8 cellular contexts compared by ENCODE assay signal in genomic region chr4:52658671-52659015, GRCh38. TPM values are rescaled to one million over a fixed set of nuclear protein-coding genes. Genes with fewer than 3 reads are reported as not detected.
DNase-seq lines count a peak whose midpoint lies in the region; ATAC-seq and TF ChIP-seq lines count a peak whose summit lies in the region.

No MANE protein-coding gene starts in this region.

- H3K4me2 ChIP-seq in mesenchymal stem cell (ENCODE audit: low read length, poor library complexity, severe bottlenecking), result peak overlapping the region; percentile 67

- ATAC-seq in Right ventricle myocardium superior (ENCODE audit: poor library complexity), result no peak
- no peak for ATAC-seq in aorta (ENCODE audit: low FRiP score)

- H2BK5ac ChIP-seq in mesenchymal stem cell (ENCODE audit: low read depth, low read length, poor library complexity, severe bottlenecking), result no peak overlapping the region

- H2AK5ac ChIP-seq in mesenchymal stem cell (ENCODE audit: low read length, severe bottlenecking), result no peak overlapping the region

- 0% methylated on average over 33 of the region's 37 CpGs for WGBS in mesenchymal stem cell
- WGBS in aorta, 2 donors, result 0 to 1% methylated on average over 11 to 37 of the region's 37 CpGs

- H3K4me3 Mint-ChIP-seq in IgD-negative memory B cell, result peak overlapping the region; percentile 71 to 95 (median 92)

- no peak for DNase-seq in cardiac muscle cell (ENCODE audit: low read depth in 1 of 2, low spot score in 1 of 2)
- DNase-seq in Right ventricle myocardium superior, result no peak
- peak; percentile 24 for DNase-seq in cerebellar cortex (ENCODE audit: low spot score)
- DNase-seq in mesenchymal stem cell, result no peak
- no peak for DNase-seq in aorta
- no peak for DNase-seq in NCI-H2029 treated with DMSO at 0.1 percent for 48 hours (lab: John Stamatoyannopoulos, UW)
- DNase-seq in stimulated activated CD4-positive, alpha-beta T cell treated with anti-CD3 and anti-CD28 coated beads, Interleukin-4, amount 100 ng/mL, for 4 hours, result no peak

- no peaks in the 10 kb centered on the region for H3K27me3 Mint-ChIP-seq in IgD-negative memory B cell

- peak overlapping the region; percentile 87 for H3K9ac ChIP-seq in mesenchymal stem cell (ENCODE audit: low read length)

- TF ChIP-seq CTCF in cardiac muscle cell (IDR thresholded peaks at IDR 0.05; ENCODE audit: low read depth, low read length), result no peak

- H3K4me1 ChIP-seq in cardiac muscle cell (ENCODE audit: low read depth) (peaks cover 13% of the 10 kb centered on the region), mesenchymal stem cell (ENCODE audit: control insufficient read depth, insufficient read depth, low read depth, low read length) (peaks cover 8% of the 10 kb centered on the region), aorta (ENCODE audit: control insufficient read depth in 1 of 2, insufficient read depth in 2 of 2, low read length in 2 of 2) (peaks cover 0 to 1% of the 10 kb centered on the region in 2 donors)

- H3K27me3 ChIP-seq in cardiac muscle cell (no peaks in the 10 kb centered on the region), mesenchymal stem cell (ENCODE audit: control insufficient read depth in 1 of 2, insufficient read depth in 1 of 2, low read length in 2 of 2) (no peaks in the 10 kb centered on the region), aorta (ENCODE audit: control insufficient read depth in 1 of 2, insufficient read depth in 2 of 2, low read length in 1 of 2) (no peaks in the 10 kb centered on the region)

- H3K36me3 ChIP-seq in cardiac muscle cell, result no peaks in the 10 kb centered on the region
- H3K36me3 ChIP-seq in mesenchymal stem cell (ENCODE audit: control insufficient read depth in 1 of 2, insufficient read depth in 2 of 2, low read depth in 1 of 2, low read length in 2 of 2), result peaks cover 0 to 14% of the 10 kb centered on the region in 2 experiments
- H3K36me3 ChIP-seq in aorta (ENCODE audit: control insufficient read depth in 1 of 2, insufficient read depth in 2 of 2, low read length in 1 of 2), result no peaks in the 10 kb centered on the region

- peaks cover 11 to 24% (median 18%) of the 10 kb centered on the region in 3 donors for H3K4me1 Mint-ChIP-seq in IgD-negative memory B cell

- H3K27ac Mint-ChIP-seq in IgD-negative memory B cell, result peak overlapping the region in 2 of 3 donors; percentile 39 to 80

- peak overlapping the region in 1 of 2 experiments; percentile 37 for H3K23ac ChIP-seq in mesenchymal stem cell (ENCODE audit: low read length in 2 of 2)

- H3K27ac ChIP-seq in cardiac muscle cell (peak overlapping the region; percentile 97), mesenchymal stem cell (ENCODE audit: low read length, poor library complexity, severe bottlenecking) (no peak overlapping the region), aorta (ENCODE audit: low read depth in 1 of 2, low read length in 2 of 2) (peak overlapping the region; percentile 15 to 79)

- H3K4me3 ChIP-seq in cardiac muscle cell (peak overlapping the region; percentile 96), mesenchymal stem cell (ENCODE audit: insufficient read depth in 1 of 2, low read depth in 1 of 2, low read length in 2 of 2) (peak overlapping the region; percentile 73 to 78), aorta (ENCODE audit: low read length in 2 of 2) (peak overlapping the region; percentile 92 to 94)

- H4K91ac ChIP-seq in mesenchymal stem cell (ENCODE audit: low read length), result peak overlapping the region; percentile 90

- H2BK120ac ChIP-seq in mesenchymal stem cell (ENCODE audit: low read depth, low read length), result peak overlapping the region; percentile 98

- H2AFZ ChIP-seq in mesenchymal stem cell (ENCODE audit: low read depth, low read length), result no peak overlapping the region

- peak overlapping the region; percentile 46 to 65 for H3K4ac ChIP-seq in mesenchymal stem cell (ENCODE audit: low read depth in 1 of 2, low read length in 2 of 2)

- H3K9me3 Mint-ChIP-seq in IgD-negative memory B cell, result no peaks in the 10 kb centered on the region

- H3K9me3 ChIP-seq in cardiac muscle cell (ENCODE audit: low read depth), result no peaks in the 10 kb centered on the region
- H3K9me3 ChIP-seq in mesenchymal stem cell (ENCODE audit: control insufficient read depth, low read length), result no peaks in the 10 kb centered on the region
- no peaks in the 10 kb centered on the region for H3K9me3 ChIP-seq in aorta (ENCODE audit: control insufficient read depth, low read length)

- peaks cover 9% of the 10 kb centered on the region for H3K79me1 ChIP-seq in mesenchymal stem cell (replicated peaks; ENCODE audit: low read length, poor library complexity, severe bottlenecking)

- H2BK15ac ChIP-seq in mesenchymal stem cell (ENCODE audit: low read depth, poor library complexity, severe bottlenecking), result no peak overlapping the region

- peak overlapping the region in 1 of 2 experiments; percentile 1 for H3K14ac ChIP-seq in mesenchymal stem cell (ENCODE audit: low read length in 2 of 2)

- intact Hi-C loops in Right ventricle myocardium superior (cut with DNase I) (loop anchor here (5.0 kb wide), 2 partner anchors 54 to 71 kb away; no protein-coding TSS in a partner anchor), aorta (cut with DNase I) (loop anchor here (5.0 kb wide), 4 partner anchors 54 to 204 kb away; partner anchors contain the start of gene RASL11B (in 1 of the 2))

- H3K18ac ChIP-seq in mesenchymal stem cell (ENCODE audit: low read depth in 1 of 2, low read length in 2 of 2), result peak overlapping the region; percentile 60 to 92

- H2BK12ac ChIP-seq in mesenchymal stem cell (ENCODE audit: low read length in 2 of 2), result no peak overlapping the region

- no peaks in the 10 kb centered on the region for H3K36me3 Mint-ChIP-seq in IgD-negative memory B cell

- H4K8ac ChIP-seq in mesenchymal stem cell (ENCODE audit: low read length), result peak overlapping the region; percentile 45

RNA-seq across cellular contexts. Expression of gene USP46, which starts 0.5 kb away (rescaled TPM):
- total RNA-seq in cardiac muscle cell, result 13.9 and 18.3 TPM in 2 replicates
- polyA plus RNA-seq in cardiac muscle cell, result 23.5 and 24.2 TPM in 2 replicates
- total RNA-seq in Right ventricle myocardium superior, result 55.3 TPM
- polyA plus RNA-seq in IgD-negative memory B cell, result 3.5 TPM
- 48.6 TPM for polyA plus RNA-seq in mesenchymal stem cell (2013, experiment 1 of 2)
- polyA plus RNA-seq in mesenchymal stem cell (2013, experiment 2 of 2), result 51.3 TPM
- total RNA-seq in aorta, result 10 to 100 TPM; 23.7 to 24.1 TPM
- 1 to 10 TPM; 4.8 to 5.4 TPM for polyA plus RNA-seq in aorta
